Comparison of ENCODE assay signal across 8 cellular contexts in the genomic region with DNA sequence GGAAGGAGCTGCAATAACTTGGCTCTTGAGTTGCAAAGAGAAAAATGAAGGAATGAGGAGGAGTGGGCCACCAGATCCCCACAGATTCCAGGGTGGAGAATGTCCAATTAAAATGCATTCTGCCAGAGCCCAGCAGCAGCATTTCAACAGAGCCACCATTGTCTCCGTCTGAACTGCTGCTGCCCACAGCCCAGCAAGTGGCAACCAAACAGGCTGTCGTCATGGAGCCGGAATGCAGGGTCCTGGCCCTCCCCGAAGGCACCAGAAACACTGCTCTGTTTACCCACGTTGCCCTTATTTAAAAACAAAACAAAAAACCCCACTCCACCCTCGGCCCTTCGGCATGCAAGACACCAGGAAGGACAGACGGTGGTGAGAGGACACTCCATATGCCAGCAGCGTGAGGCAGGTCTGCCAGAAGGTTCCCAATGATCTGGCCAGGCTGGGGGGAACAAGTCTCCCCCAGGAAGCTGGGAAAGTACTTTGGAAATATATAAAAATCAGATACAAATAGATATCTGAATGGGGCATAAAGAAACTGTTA. TPM values are rescaled to one million over a fixed set of nuclear protein-coding genes. Genes with fewer than 3 reads are reported as not detected.
DNase-seq lines count a peak whose midpoint lies in the region; ATAC-seq and TF ChIP-seq lines count a peak whose summit lies in the region.
"Had no signal": no experiment of that assay in that cellular context is flagged by ENCODE, and none has a peak within 500 bp of the region (broad histone marks: within the 10 kb centered on the region; RNA-seq: fewer than 3 reads in every experiment).

No MANE protein-coding gene starts in this region.

- H3K9me3 ChIP-seq in suprapubic skin, result no peaks in the 10 kb centered on the region

- no peak for TF ChIP-seq CTCF in suprapubic skin (IDR thresholded peaks at IDR 0.05)

- 50% methylated on average over 9 of the region's 9 CpGs for WGBS in suprapubic skin

- H3K4me3 ChIP-seq in suprapubic skin, result no peak overlapping the region
- H3K4me3 ChIP-seq: K562 had no signal

- no peak for TF ChIP-seq EP300 in suprapubic skin (IDR thresholded peaks at IDR 0.05)

- H3K4me1 ChIP-seq in suprapubic skin, result peaks cover 13% of the 10 kb centered on the region

- DNase-seq in LHCN-M2 (ENCODE audit: low read depth), result peak; percentile 8
- peak; percentile 43 for DNase-seq in cerebellum (ENCODE audit: low spot score)
- peak; percentile 84 for DNase-seq in kidney glomerular epithelial cell (lab: John Stamatoyannopoulos, UW)
- DNase-seq in suprapubic skin (ENCODE audit: low spot score in 2 of 2), result no peak
- no peak for DNase-seq in effector CD8-positive, alpha-beta T cell (lab: John Stamatoyannopoulos, UW)

- H3K36me3 ChIP-seq in suprapubic skin, result no peaks in the 10 kb centered on the region

- ATAC-seq in esophagus mucosa (no peak), GM19452 (IDR thresholded peaks at IDR 0.05; ENCODE audit: unreplicated experiment) (no peak)
- ATAC-seq: K562 had no signal

- no peak for TF ChIP-seq POLR2A in suprapubic skin (IDR thresholded peaks at IDR 0.05)

- peak overlapping the region; percentile 73 for H3K27ac ChIP-seq in suprapubic skin

- no peaks in the 10 kb centered on the region for H3K27me3 ChIP-seq in suprapubic skin

RNA-seq across cellular contexts. Expression of a gene that starts 32.5 kb away (rescaled TPM):
- 0.13 and 0.29 TPM in 2 replicates for total RNA-seq in LHCN-M2 (2014; rRNA removed)
- polyA plus RNA-seq in LHCN-M2 (2012), result 1.5 TPM
- 14.9 TPM for total RNA-seq in cerebellum
- 10 to 100 TPM; 23.6 to 47.5 (median 32.7) TPM for total RNA-seq in suprapubic skin
- total RNA-seq in esophagus mucosa, result 48.2 TPM

Comparison
In these comparisons a context has a peak if more than half of its experiments do, and no peak if none do; other contexts are left out.
1. DNase-seq: peak in LHCN-M2 (single experiment), cerebellum (single experiment) and kidney glomerular epithelial cell (single experiment); none in suprapubic skin (0 of 2) and effector CD8-positive, alpha-beta T cell (single experiment).
2. RNA of a gene that starts 32.5 kb away (total RNA-seq): 48.2 TPM in esophagus mucosa (single experiment), 23.6 to 47.5 TPM in suprapubic skin and 14.9 TPM in cerebellum (single experiment); 0.13 to 0.29 TPM in LHCN-M2; every median in the first group is over 10 times any median in the second.